17 cellular contexts compared by ENCODE assay signal in the genomic region with DNA sequence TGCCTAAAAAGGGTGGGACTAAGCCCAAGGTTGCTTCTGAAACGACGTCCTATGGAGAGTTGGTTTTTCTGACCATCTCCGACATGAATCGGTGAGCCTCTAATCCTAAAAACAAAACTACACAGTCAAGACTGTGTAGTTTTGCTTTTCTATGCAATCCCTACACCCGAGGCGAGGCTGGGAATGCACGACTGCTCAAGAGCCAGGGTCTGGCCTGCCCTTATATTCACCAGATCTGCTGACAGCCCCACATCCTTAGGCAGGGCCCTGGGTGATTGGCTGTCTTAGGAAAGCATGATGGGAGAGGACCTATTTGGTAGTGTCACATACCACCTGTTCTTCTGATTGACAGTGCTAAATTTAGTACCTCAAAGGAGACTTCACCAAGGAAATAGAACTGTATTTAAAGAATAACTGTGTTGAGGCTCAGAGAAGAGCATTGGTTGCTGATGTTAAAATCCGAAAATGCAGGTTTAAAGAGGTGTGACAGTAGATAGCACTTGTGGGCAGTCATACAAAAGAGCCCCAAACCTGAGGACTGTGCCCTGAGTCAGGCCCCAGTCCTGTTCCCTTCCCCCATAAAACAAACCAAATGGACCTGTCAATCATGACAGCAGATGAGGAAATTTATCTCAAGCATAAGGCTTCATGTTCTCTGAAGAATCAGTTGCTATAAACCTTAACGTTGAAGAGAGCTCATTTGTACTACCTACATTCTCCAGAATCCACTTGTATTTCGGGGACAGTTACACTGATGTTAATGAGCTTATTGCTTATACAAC. TPM values are rescaled to one million over a fixed set of nuclear protein-coding genes. Genes with fewer than 3 reads are reported as not detected.
A peak's percentile ranks its signal among the peaks of the same experiment; 100 is the strongest.
DNase-seq lines count a peak whose midpoint lies in the region; ATAC-seq and TF ChIP-seq lines count a peak whose summit lies in the region.
"Had no signal": no experiment of that assay in that cellular context is flagged by ENCODE, and none has a peak within 500 bp of the region (broad histone marks: within the 10 kb centered on the region; RNA-seq: fewer than 3 reads in every experiment).

TSS of gene TTN (minus strand) at position 197 of the 782 bp plus-strand sequence. CDS start 2,781 bp downstream, outside the sequence.

- no peaks in the 10 kb centered on the region for H3K9me3 ChIP-seq in heart left ventricle
- H3K9me3 ChIP-seq in SK-N-SH = no peaks in the 10 kb centered on the region
- H3K9me3 ChIP-seq: A549 had no signal

- H3K79me2 ChIP-seq in SK-N-SH (ENCODE audit: insufficient read depth) = no peaks in the 10 kb centered on the region

- H4K20me1 ChIP-seq in SK-N-SH (ENCODE audit: insufficient read depth) = no peaks in the 10 kb centered on the region

- H3K36me3 Mint-ChIP-seq in activated naive CD8-positive, alpha-beta T cell treated with anti-CD3 and anti-CD28 coated beads, Interleukin-2, amount 10 ng/mL, durations not matched to agents 7 days and 5 days = no peaks in the 10 kb centered on the region
- H3K36me3 Mint-ChIP-seq in activated naive CD8-positive, alpha-beta T cell treated with anti-CD3 and anti-CD28 coated beads for 36 hours = no peaks in the 10 kb centered on the region
- H3K36me3 Mint-ChIP-seq in neural crest cell (ENCODE audit: low read depth) = no peaks in the 10 kb centered on the region
- H3K36me3 Mint-ChIP-seq: natural killer cell had no signal

- no peaks in the 10 kb centered on the region for H3K9me3 Mint-ChIP-seq in activated naive CD8-positive, alpha-beta T cell treated with anti-CD3 and anti-CD28 coated beads, Interleukin-2, amount 10 ng/mL, durations not matched to agents 7 days and 5 days
- no peaks in the 10 kb centered on the region for H3K9me3 Mint-ChIP-seq in activated naive CD8-positive, alpha-beta T cell treated with anti-CD3 and anti-CD28 coated beads for 36 hours
- no peaks in the 10 kb centered on the region for H3K9me3 Mint-ChIP-seq in neural crest cell
- H3K9me3 Mint-ChIP-seq: natural killer cell; stimulated activated naive CD8-positive, alpha-beta T cell treated with anti-CD3 and anti-CD28 coated beads, Interleukin-15, amount 100 ng/mL, for 72 hours had no signal

- H3K27me3 ChIP-seq in heart left ventricle = no peaks in the 10 kb centered on the region
- H3K27me3 ChIP-seq in SK-N-SH (ENCODE audit: insufficient read depth) = no peaks in the 10 kb centered on the region

- no peaks in the 10 kb centered on the region for H3K9me2 ChIP-seq in SK-N-SH

- H3K36me3 ChIP-seq in heart left ventricle = peaks cover 0 to 22% (median 14%) of the 10 kb centered on the region in 9 donors
- no peaks in the 10 kb centered on the region for H3K36me3 ChIP-seq in SK-N-SH (replicated peaks in 1 of 2; ENCODE audit: control insufficient read depth in 1 of 2, insufficient read depth in 2 of 2, low read length in 1 of 2)

- H3F3A ChIP-seq in SK-N-SH (replicated peaks; ENCODE audit: insufficient read depth) = no peaks in the 10 kb centered on the region

- no peak within 1 kb of the TSS for H3K9ac ChIP-seq in SK-N-SH

- no peak within 1 kb of the TSS for H3K27ac Mint-ChIP-seq in activated naive CD8-positive, alpha-beta T cell treated with anti-CD3 and anti-CD28 coated beads, Interleukin-2, amount 10 ng/mL, durations not matched to agents 7 days and 5 days
- H3K27ac Mint-ChIP-seq in activated naive CD8-positive, alpha-beta T cell treated with anti-CD3 and anti-CD28 coated beads for 36 hours = no peak within 1 kb of the TSS
- peak within 1 kb of the TSS; percentile 44 for H3K27ac Mint-ChIP-seq in neural crest cell (ENCODE audit: unreplicated experiment)
- H3K27ac Mint-ChIP-seq: natural killer cell had no signal

- ATAC-seq in activated naive CD8-positive, alpha-beta T cell treated with anti-CD3 and anti-CD28 coated beads, Interleukin-2, amount 10 ng/mL, durations not matched to agents 7 days and 5 days (ENCODE audit: low read depth) = no peak
- peak; percentile 89 to 93 (median 90) for ATAC-seq in heart left ventricle
- ATAC-seq: A549; left lobe of liver; natural killer cell; stimulated activated naive CD8-positive, alpha-beta T cell treated with anti-CD3 and anti-CD28 coated beads, Interleukin-15, amount 100 ng/mL, for 72 hours had no signal

- no peak within 1 kb of the TSS for H2AFZ ChIP-seq in SK-N-SH (ENCODE audit: low read depth)

- H3K4me3 ChIP-seq in heart left ventricle (peak within 1 kb of the TSS; percentile 25 to 66 (median 55)), SK-N-SH (ENCODE audit: low read depth in 2 of 2, low read length in 1 of 2) (no peak within 1 kb of the TSS)
- H3K4me3 ChIP-seq: A549 had no signal

- H3K4me1 ChIP-seq in heart left ventricle = peaks cover 0 to 11% (median 0%) of the 10 kb centered on the region in 12 donors
- H3K4me1 ChIP-seq in SK-N-SH (ENCODE audit: control insufficient read depth in 1 of 2, insufficient read depth in 2 of 2, low read depth in 1 of 2, low read length in 1 of 2) = no peaks in the 10 kb centered on the region; a peak in 2 of 4 replicates
- H3K4me1 ChIP-seq: A549 had no signal

- no peaks in the 10 kb centered on the region for H3K27me3 Mint-ChIP-seq in activated naive CD8-positive, alpha-beta T cell treated with anti-CD3 and anti-CD28 coated beads, Interleukin-2, amount 10 ng/mL, durations not matched to agents 7 days and 5 days
- no peaks in the 10 kb centered on the region for H3K27me3 Mint-ChIP-seq in activated naive CD8-positive, alpha-beta T cell treated with anti-CD3 and anti-CD28 coated beads for 36 hours
- no peaks in the 10 kb centered on the region for H3K27me3 Mint-ChIP-seq in neural crest cell (ENCODE audit: low read depth)
- H3K27me3 Mint-ChIP-seq: stimulated activated naive CD8-positive, alpha-beta T cell treated with anti-CD3 and anti-CD28 coated beads, Interleukin-15, amount 100 ng/mL, for 72 hours had no signal

- POLR2A ChIA-PET in activated naive CD8-positive, alpha-beta T cell treated with anti-CD3 and anti-CD28 coated beads, Interleukin-2, amount 10 ng/mL, durations not matched to agents 7 days and 5 days (lab: Charles Lee) = no interaction called here
- POLR2A ChIA-PET in SK-N-SH (lab: Yijun Ruan, JAX) = no interaction called here

- CTCF ChIA-PET in SK-N-SH (lab: Yijun Ruan, JAX) = interaction anchor here (1.5 to 2.1 kb wide), 2 partner anchors 10 to 322 kb away, joined by 4 to 6 read pairs; no protein-coding TSS in a partner anchor

- no peak within 1 kb of the TSS for H3K4me2 ChIP-seq in SK-N-SH
- H3K4me2 ChIP-seq: A549 had no signal

- H3K27ac ChIP-seq in heart left ventricle = peak within 1 kb of the TSS; percentile 80 to 98 (median 94)
- H3K27ac ChIP-seq in SK-N-SH (ENCODE audit: low read depth in 2 of 2, low read length in 1 of 2) = no peak within 1 kb of the TSS
- H3K27ac ChIP-seq: A549, C4-2B had no signal

- TF ChIP-seq RAD21 in SK-N-SH (IDR thresholded peaks at IDR 0.05; ENCODE audit: low read length) = no peak

- 42 to 59% (median 50%) methylated on average over 10 of the region's 10 CpGs for WGBS in heart left ventricle, 4 donors
- WGBS in SK-N-SH (ENCODE audit: low lambda C conversion rate) = 87% methylated on average over 10 of the region's 10 CpGs

- no peaks in the 10 kb centered on the region for H3K4me1 Mint-ChIP-seq in activated naive CD8-positive, alpha-beta T cell treated with anti-CD3 and anti-CD28 coated beads, Interleukin-2, amount 10 ng/mL, durations not matched to agents 7 days and 5 days
- H3K4me1 Mint-ChIP-seq in activated naive CD8-positive, alpha-beta T cell treated with anti-CD3 and anti-CD28 coated beads for 36 hours = peaks cover 4% of the 10 kb centered on the region
- no peaks in the 10 kb centered on the region for H3K4me1 Mint-ChIP-seq in neural crest cell
- H3K4me1 Mint-ChIP-seq: natural killer cell; stimulated activated naive CD8-positive, alpha-beta T cell treated with anti-CD3 and anti-CD28 coated beads, Interleukin-15, amount 100 ng/mL, for 72 hours had no signal

- intact Hi-C loops in heart left ventricle (cut with DNase I) = loop anchor here in 5 of 10 donors (2.0 to 10.0 kb wide), 3 partner anchors 55 to 57 kb away; no protein-coding TSS in a partner anchor

- TF ChIP-seq EP300 in SK-N-SH (IDR thresholded peaks at IDR 0.05; ENCODE audit: borderline replicate concordance in 1 of 2, low read depth in 1 of 2, low read length in 1 of 2) = no peak

- no peak for DNase-seq in activated naive CD8-positive, alpha-beta T cell treated with anti-CD3 and anti-CD28 coated beads, Interleukin-2, amount 10 ng/mL, durations not matched to agents 7 days and 5 days
- no peak for DNase-seq in activated naive CD8-positive, alpha-beta T cell treated with anti-CD3 and anti-CD28 coated beads for 36 hours
- peak; percentile 69 to 90 (median 78) for DNase-seq in heart left ventricle
- DNase-seq in neural crest cell (ENCODE audit: low read depth, low spot score) = no peak
- DNase-seq in SK-N-SH = no peak
- no peak for DNase-seq in putamen (ENCODE audit: low spot score)
- no peak for DNase-seq in NCI-H1694 (lab: John Stamatoyannopoulos, UW)
- no peak for DNase-seq in activated gamma-delta T cell (lab: John Stamatoyannopoulos, UW)
- DNase-seq: activated CD4-positive, CD25-positive, alpha-beta regulatory T cell; cerebellar nuclear complex; natural killer cell; NCI-H1436 treated with DMSO at 0.1 percent for 48 hours; stimulated activated naive CD8-positive, alpha-beta T cell treated with anti-CD3 and anti-CD28 coated beads, Interleukin-15, amount 100 ng/mL, for 72 hours; T-helper 1 cell had no signal

- H3K4me3 Mint-ChIP-seq in activated naive CD8-positive, alpha-beta T cell treated with anti-CD3 and anti-CD28 coated beads, Interleukin-2, amount 10 ng/mL, durations not matched to agents 7 days and 5 days = no peak within 1 kb of the TSS
- H3K4me3 Mint-ChIP-seq in activated naive CD8-positive, alpha-beta T cell treated with anti-CD3 and anti-CD28 coated beads for 36 hours = no peak within 1 kb of the TSS
- no peak within 1 kb of the TSS for H3K4me3 Mint-ChIP-seq in neural crest cell
- H3K4me3 Mint-ChIP-seq: natural killer cell; stimulated activated naive CD8-positive, alpha-beta T cell treated with anti-CD3 and anti-CD28 coated beads, Interleukin-15, amount 100 ng/mL, for 72 hours had no signal

- no peak for TF ChIP-seq CTCF in heart left ventricle (IDR thresholded peaks at IDR 0.05)
- no peak for TF ChIP-seq CTCF in neural crest cell (conservative IDR thresholded peaks at IDR 0.05)
- TF ChIP-seq CTCF in SK-N-SH (IDR thresholded peaks at IDR 0.05) = no peak

- peak; percentile 50 to 93 for TF ChIP-seq POLR2A in heart left ventricle (IDR thresholded peaks at IDR 0.05)

TF ChIP-seq in SK-N-SH, 30 proteins besides CTCF, POLR2A, EP300 and RAD21 (continues in another document):
- TF ChIP-seq GABPA (IDR thresholded peaks at IDR 0.05; ENCODE audit: low read depth) (no peak), NRF1 (IDR thresholded peaks at IDR 0.05; ENCODE audit: low read depth, low read length) (no peak)

RNA-seq across cellular contexts. Expression of gene TTN, which starts in this region (rescaled TPM):
- 10 to 100 TPM; 11.9 to 13.5 TPM for total RNA-seq in activated naive CD8-positive, alpha-beta T cell treated with anti-CD3 and anti-CD28 coated beads, Interleukin-2, amount 10 ng/mL, durations not matched to agents 7 days and 5 days
- 1 to 10 TPM; 1.8 to 2.2 TPM for total RNA-seq in activated naive CD8-positive, alpha-beta T cell treated with anti-CD3 and anti-CD28 coated beads for 36 hours
- 1,000 to 10,000 TPM; 2,645 to 4,653 (median 3,666) TPM for total RNA-seq in heart left ventricle
- polyA plus RNA-seq in heart left ventricle = 100 to 1,000 TPM; 136 to 653 TPM
- under 0.01 TPM in 2 replicates for total RNA-seq in neural crest cell
- under 0.01 and 0.08 TPM in 2 replicates for polyA plus RNA-seq in SK-N-SH (2012; rRNA removed)
- under 0.01 and 0.08 TPM in 2 replicates for polyA plus RNA-seq in SK-N-SH (2012; cell fraction: cytosol; rRNA removed)
- polyA plus RNA-seq in SK-N-SH (2012; cell fraction: nucleus; rRNA removed) = 0.11 and 0.13 TPM in 2 replicates

Comparison
In these comparisons a context has a peak if more than half of its experiments do, and no peak if none do; other contexts are left out.
1. RNA of gene TTN (total RNA-seq): 2,645 to 4,653 TPM in heart left ventricle; 11.9 to 13.5 TPM in activated naive CD8-positive, alpha-beta T cell treated with anti-CD3 and anti-CD28 coated beads, Interleukin-2, amount 10 ng/mL, durations not matched to agents 7 days and 5 days, 1.8 to 2.2 TPM in activated naive CD8-positive, alpha-beta T cell treated with anti-CD3 and anti-CD28 coated beads for 36 hours and under 0.01 TPM in neural crest cell; every median in the first group is over 100 times any median in the second.
2. RNA of gene TTN (polyA plus RNA-seq): 136 to 653 TPM in heart left ventricle; under 0.01 to 0.13 TPM in SK-N-SH; every median in the first group is over 100 times any median in the second.
3. DNase-seq: peak in heart left ventricle (5 of 5); none in activated naive CD8-positive, alpha-beta T cell treated with anti-CD3 and anti-CD28 coated beads, Interleukin-2, amount 10 ng/mL, durations not matched to agents 7 days and 5 days (single experiment), activated naive CD8-positive, alpha-beta T cell treated with anti-CD3 and anti-CD28 coated beads for 36 hours (single experiment), neural crest cell (single experiment), SK-N-SH (single experiment), putamen (single experiment), NCI-H1694 (single experiment) and activated gamma-delta T cell (single experiment).
4. H3K27ac ChIP-seq: peak in heart left ventricle (12 of 12); none in SK-N-SH (0 of 2).
5. H3K4me3 ChIP-seq: peak in heart left ventricle (12 of 12); none in SK-N-SH (0 of 2).